25 cellular contexts compared by ENCODE assay signal in the genomic region with DNA sequence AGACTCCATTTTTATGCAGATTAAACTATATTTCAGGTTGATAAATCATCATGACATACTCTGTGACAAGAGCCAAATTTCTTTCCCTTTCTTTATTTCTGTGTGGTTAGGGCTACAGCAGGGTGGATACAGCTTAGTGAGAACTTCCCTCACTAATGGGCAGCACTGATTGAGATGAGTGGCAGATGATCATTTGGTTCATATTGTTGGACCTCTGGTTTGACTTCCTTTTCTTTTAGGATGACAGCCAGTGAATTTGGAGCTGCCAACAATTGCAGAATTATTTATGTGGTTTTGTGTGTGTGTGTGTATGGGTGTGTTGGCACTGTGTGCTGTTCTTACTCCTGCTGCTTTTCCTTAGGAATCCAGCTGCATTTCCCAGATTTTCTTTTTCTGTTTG.
"Had no signal": no experiment of that assay in that cellular context is flagged by ENCODE, and none has a peak within 500 bp of the region (broad histone marks: within the 10 kb centered on the region; RNA-seq: fewer than 3 reads in every experiment).

No MANE protein-coding gene starts in this region.

- FAIRE-seq: keratinocyte, urothelium cell line had no signal

- ATAC-seq: esophagus mucosa; gastrocnemius medialis; left ventricle myocardium superior; lower lobe of right lung; naive thymus-derived CD8-positive, alpha-beta T cell; psoas muscle; right cardiac atrium; stimulated activated memory B cell treated with anti-CD40 and anti-IgM and Interleukin-4, amounts not matched to agents 10 μg/mL and 1 μg/mL and 100 μg/mL, for 72 hours; stimulated activated naive CD8-positive, alpha-beta T cell treated with anti-CD3 and anti-CD28 coated beads, Interleukin-15, Interleukin-2, amounts not matched to agents 100 U/mL and 50 U/mL, for 24 hours had no signal

- H3K4me1 Mint-ChIP-seq: naive thymus-derived CD8-positive, alpha-beta T cell; nephron progenitor cell; stimulated activated memory B cell treated with anti-CD40 and anti-IgM and Interleukin-4, amounts not matched to agents 10 μg/mL and 1 μg/mL and 100 μg/mL, for 72 hours had no signal

- H3K27me3 Mint-ChIP-seq: naive thymus-derived CD8-positive, alpha-beta T cell; stimulated activated memory B cell treated with anti-CD40 and anti-IgM and Interleukin-4, amounts not matched to agents 10 μg/mL and 1 μg/mL and 100 μg/mL, for 72 hours had no signal

- H3K36me3 Mint-ChIP-seq: naive thymus-derived CD8-positive, alpha-beta T cell; stimulated activated memory B cell treated with anti-CD40 and anti-IgM and Interleukin-4, amounts not matched to agents 10 μg/mL and 1 μg/mL and 100 μg/mL, for 72 hours had no signal

- DNase-seq: dorsolateral prefrontal cortex; effector CD4-positive, alpha-beta T cell; foreskin fibroblast; gastrocnemius medialis; head of caudate nucleus; left ventricle myocardium superior; lower lobe of right lung; naive thymus-derived CD8-positive, alpha-beta T cell; nephron progenitor cell; occipital lobe; ovary; posterior cingulate gyrus; psoas muscle; right cardiac atrium; sigmoid colon; stimulated activated CD4-positive, alpha-beta T cell treated with anti-CD3 and anti-CD28 coated beads, Interleukin-4, amount 100 ng/mL, for 4 hours; stimulated activated naive CD8-positive, alpha-beta T cell treated with anti-CD3 and anti-CD28 coated beads, Interleukin-15, Interleukin-2, amounts not matched to agents 100 U/mL and 50 U/mL, for 24 hours; substantia nigra; testis; tibial artery; upper lobe of left lung had no signal

- H3K4me3 Mint-ChIP-seq: naive thymus-derived CD8-positive, alpha-beta T cell; nephron progenitor cell; stimulated activated memory B cell treated with anti-CD40 and anti-IgM and Interleukin-4, amounts not matched to agents 10 μg/mL and 1 μg/mL and 100 μg/mL, for 72 hours had no signal

- H3K9me3 Mint-ChIP-seq: stimulated activated memory B cell treated with anti-CD40 and anti-IgM and Interleukin-4, amounts not matched to agents 10 μg/mL and 1 μg/mL and 100 μg/mL, for 72 hours had no signal

- H3K27ac Mint-ChIP-seq: naive thymus-derived CD8-positive, alpha-beta T cell; nephron progenitor cell; stimulated activated memory B cell treated with anti-CD40 and anti-IgM and Interleukin-4, amounts not matched to agents 10 μg/mL and 1 μg/mL and 100 μg/mL, for 72 hours had no signal
